In genomic region chr6:39026175-39026574, GRCh38 we compare ENCODE assay signal across 30 cellular contexts. TPM values are rescaled to one million over a fixed set of nuclear protein-coding genes. Genes with fewer than 3 reads are reported as not detected.
"Had no signal": no experiment of that assay in that cellular context is flagged by ENCODE, and none has a peak within 500 bp of the region (broad histone marks: within the 10 kb centered on the region; RNA-seq: fewer than 3 reads in every experiment).

No MANE protein-coding gene starts in this region.

- ATAC-seq: esophagus mucosa, gastrocnemius medialis, left lobe of liver, natural killer cell, sciatic nerve had no signal

- H3K9ac ChIP-seq: parathyroid adenoma had no signal

- DNase-seq: effector CD8-positive, alpha-beta T cell; endodermal cell; foreskin fibroblast; gastrocnemius medialis; natural killer cell; stimulated activated CD4-positive, alpha-beta T cell treated with anti-CD3 and anti-CD28 coated beads, Interleukin-12 subunit alpha, Interleukin-12 subunit beta, amount 100 ng/mL, for 4 hours; stimulated activated CD4-positive, alpha-beta T cell treated with anti-CD3 and anti-CD28 coated beads, Interleukin-1b, Interleukin-23, amount 100 ng/mL, for 48 hours; stimulated activated CD4-positive, alpha-beta T cell treated with anti-CD3 and anti-CD28 coated beads, Interleukin-4, amount 100 ng/mL, for 1 hour; stimulated activated CD8-positive, alpha-beta memory T cell treated with anti-CD3 and anti-CD28 coated beads, Interleukin-4, amount 100 ng/mL, for 48 hours; stimulated activated naive CD4-positive, alpha-beta T cell treated with Interleukin-2 at 50 U/mL for 16 hours; stomach; thyroid gland; trophoblast cell had no signal

- H2AFZ ChIP-seq: parathyroid adenoma had no signal

- H3K27ac Mint-ChIP-seq: dendritic cell treated with granulocyte-macrophage colony-stimulating factor and Interleukin-4, amounts not matched to agents 40 ng/mL and 50 ng/mL, for 4 days; endodermal cell; memory B cell; natural killer cell; progenitor cell of endocrine pancreas had no signal

- H3K4me3 ChIP-seq: gastrocnemius medialis, lung, right atrium auricular region, smooth muscle cell, stomach, thyroid gland, vagina had no signal

- H3K4me1 Mint-ChIP-seq: memory B cell, neural crest cell had no signal

- FAIRE-seq: keratinocyte had no signal

- H3K4me2 ChIP-seq: smooth muscle cell had no signal

- H3K27ac ChIP-seq: epithelial cell of prostate, gastrocnemius medialis, parathyroid adenoma, right atrium auricular region, stomach, thyroid gland, vagina had no signal

- H3K79me2 ChIP-seq: parathyroid adenoma had no signal

- H3K9me3 ChIP-seq: gastrocnemius medialis, right atrium auricular region, stomach, thyroid gland, vagina had no signal

- H3K4me1 ChIP-seq: gastrocnemius medialis, parathyroid adenoma, right atrium auricular region, stomach, thyroid gland, vagina had no signal

- H3K36me3 Mint-ChIP-seq: memory B cell, natural killer cell had no signal

- H3K9me3 Mint-ChIP-seq: dendritic cell treated with granulocyte-macrophage colony-stimulating factor and Interleukin-4, amounts not matched to agents 40 ng/mL and 50 ng/mL, for 4 days; endodermal cell; memory B cell; natural killer cell; neural crest cell had no signal

- H3K36me3 ChIP-seq: gastrocnemius medialis, right atrium auricular region, stomach, thyroid gland, vagina had no signal

- H3K4me3 Mint-ChIP-seq: dendritic cell treated with granulocyte-macrophage colony-stimulating factor and Interleukin-4, amounts not matched to agents 40 ng/mL and 50 ng/mL, for 4 days; endodermal cell; memory B cell; natural killer cell; neural crest cell had no signal

- H3K27me3 ChIP-seq: gastrocnemius medialis, right atrium auricular region, thyroid gland, vagina had no signal

RNA-seq across cellular contexts. Expression of gene GLP1R, which starts 22.4 kb away (rescaled TPM):
- total RNA-seq: gastrocnemius medialis, glomerular endothelial cell, left lobe of liver, liver, osteoblast, smooth muscle cell, vagina had no signal
- polyA plus RNA-seq: keratinocyte, liver, smooth muscle cell had no signal
